Comparison of ENCODE assay signal across 1 cellular context in the genomic region with DNA sequence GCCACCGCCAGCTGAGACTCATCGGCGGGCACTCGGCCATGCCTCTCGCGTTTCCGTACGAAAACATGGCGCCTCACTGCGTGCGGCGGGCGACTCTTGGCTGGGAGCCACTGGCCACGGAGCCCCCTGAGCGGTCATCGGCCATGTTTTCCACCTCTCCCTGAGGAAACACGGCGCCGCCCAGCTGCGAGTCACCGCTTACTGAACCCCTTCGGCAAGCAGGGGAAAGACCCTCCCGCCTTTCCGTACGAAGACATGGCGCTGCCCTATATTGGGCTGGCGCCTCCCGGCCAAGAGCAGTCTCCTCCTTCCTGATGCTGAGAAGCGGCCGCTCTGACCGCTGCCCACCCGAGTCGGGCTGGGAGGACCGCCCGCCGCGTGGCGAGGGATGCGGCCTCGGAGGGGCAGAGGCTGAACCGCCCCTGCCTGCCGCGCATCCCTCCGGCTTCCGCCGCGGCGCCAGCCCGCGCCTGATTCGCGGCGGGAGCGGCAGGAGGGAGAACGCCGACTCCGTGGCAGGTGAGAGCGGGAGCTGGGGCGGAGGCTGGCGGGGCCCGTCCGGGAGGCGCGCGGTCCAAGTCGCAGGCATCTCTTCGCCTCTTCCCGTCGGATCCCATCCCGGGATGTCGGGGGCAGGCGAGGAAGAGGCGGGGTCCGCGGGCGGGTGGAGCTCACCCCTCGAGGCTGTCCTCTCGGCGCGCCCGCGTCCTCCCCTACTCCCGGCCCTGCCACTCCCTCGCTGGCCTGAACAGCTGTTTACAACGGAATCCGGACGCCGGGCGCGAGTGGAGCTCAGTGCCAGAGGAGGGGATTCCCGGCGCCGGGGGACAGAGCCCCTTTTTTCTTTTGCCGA.
A peak's percentile ranks its signal among the peaks of the same experiment; 100 is the strongest.
TF ChIP-seq lines count a peak whose summit lies in the region.

TCP11L1 (plus strand) TSS at position 299 of the 853 bp plus-strand sequence. CDS start 4,202 bp downstream, outside the sequence.

TF ChIP-seq in HepG2, 621 proteins besides CTCF, POLR2A, EP300 and RAD21 (continued from another document and continues in another):
- 0 out of 2 replicates have a peak, but pooled peaks have one; percentile 42 for TF ChIP-seq PATZ1 (CRISPR knock-in tag; IDR thresholded peaks at IDR 0.05)
- peak; percentile 66; the same call in 1 of the 2 replicates for TF ChIP-seq ZNF333 (CRISPR knock-in tag; IDR thresholded peaks at IDR 0.05; ENCODE audit: borderline replicate concordance)
- 0 out of 2 replicates have a peak, but pooled peaks have one; percentile 15 for TF ChIP-seq KMT2A (CRISPR knock-in tag; IDR thresholded peaks at IDR 0.05)
- TF ChIP-seq ZNF556 (CRISPR knock-in tag; IDR thresholded peaks at IDR 0.05; ENCODE audit: borderline replicate concordance), result peak; percentile 83; the same call in 1 of the 2 replicates
- 0 out of 2 replicates have a peak, but pooled peaks have one; percentile 37 for TF ChIP-seq ZFP82 (CRISPR knock-in tag; IDR thresholded peaks at IDR 0.05; ENCODE audit: borderline replicate concordance)
- no peak for TF ChIP-seq CCAR2 (optimal IDR thresholded peaks at IDR 0.05; ENCODE audit: low read depth, low read length)
- TF ChIP-seq SNAPC2 (CRISPR knock-in tag; IDR thresholded peaks at IDR 0.05), result peak; percentile 60; the same call in 1 of the 2 replicates
- TF ChIP-seq MXI1 (IDR thresholded peaks at IDR 0.05; ENCODE audit: borderline replicate concordance, low read depth, low read length), result peak; percentile 61; the same call in 1 of the 3 replicates
- TF ChIP-seq SRY (CRISPR knock-in tag; IDR thresholded peaks at IDR 0.05), result no peak
- no peak for TF ChIP-seq PCBP1 (IDR thresholded peaks at IDR 0.05; ENCODE audit: borderline replicate concordance, low read depth, low read length)
- TF ChIP-seq NFKB2 (CRISPR knock-in tag; IDR thresholded peaks at IDR 0.05; ENCODE audit: borderline replicate concordance), result peak; percentile 69; the same call in 1 of the 2 replicates
- no peak for TF ChIP-seq MEIS1 (CRISPR knock-in tag; IDR thresholded peaks at IDR 0.05; ENCODE audit: borderline replicate concordance)
- 0 out of 2 replicates have a peak, but pooled peaks have one; percentile 67 for TF ChIP-seq BATF2 (CRISPR knock-in tag; IDR thresholded peaks at IDR 0.05)
- no peak for TF ChIP-seq ATRX (CRISPR knock-in tag; IDR thresholded peaks at IDR 0.05; ENCODE audit: borderline replicate concordance)
- TF ChIP-seq, protein P1, sequence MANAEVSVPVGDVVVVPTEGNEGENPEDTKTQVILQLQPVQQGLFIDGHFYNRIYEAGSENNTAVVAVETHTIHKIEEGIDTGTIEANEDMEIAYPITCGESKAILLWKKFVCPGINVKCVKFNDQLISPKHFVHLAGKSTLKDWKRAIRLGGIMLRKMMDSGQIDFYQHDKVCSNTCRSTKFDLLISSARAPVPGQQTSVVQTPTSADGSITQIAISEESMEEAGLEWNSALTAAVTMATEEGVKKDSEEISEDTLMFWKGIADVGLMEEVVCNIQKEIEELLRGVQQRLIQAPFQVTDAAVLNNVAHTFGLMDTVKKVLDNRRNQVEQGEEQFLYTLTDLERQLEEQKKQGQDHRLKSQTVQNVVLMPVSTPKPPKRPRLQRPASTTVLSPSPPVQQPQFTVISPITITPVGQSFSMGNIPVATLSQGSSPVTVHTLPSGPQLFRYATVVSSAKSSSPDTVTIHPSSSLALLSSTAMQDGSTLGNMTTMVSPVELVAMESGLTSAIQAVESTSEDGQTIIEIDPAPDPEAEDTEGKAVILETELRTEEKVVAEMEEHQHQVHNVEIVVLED (CRISPR knock-in tag; IDR thresholded peaks at IDR 0.05; ENCODE audit: borderline replicate concordance), result peak; percentile 87
- TF ChIP-seq, protein P2, sequence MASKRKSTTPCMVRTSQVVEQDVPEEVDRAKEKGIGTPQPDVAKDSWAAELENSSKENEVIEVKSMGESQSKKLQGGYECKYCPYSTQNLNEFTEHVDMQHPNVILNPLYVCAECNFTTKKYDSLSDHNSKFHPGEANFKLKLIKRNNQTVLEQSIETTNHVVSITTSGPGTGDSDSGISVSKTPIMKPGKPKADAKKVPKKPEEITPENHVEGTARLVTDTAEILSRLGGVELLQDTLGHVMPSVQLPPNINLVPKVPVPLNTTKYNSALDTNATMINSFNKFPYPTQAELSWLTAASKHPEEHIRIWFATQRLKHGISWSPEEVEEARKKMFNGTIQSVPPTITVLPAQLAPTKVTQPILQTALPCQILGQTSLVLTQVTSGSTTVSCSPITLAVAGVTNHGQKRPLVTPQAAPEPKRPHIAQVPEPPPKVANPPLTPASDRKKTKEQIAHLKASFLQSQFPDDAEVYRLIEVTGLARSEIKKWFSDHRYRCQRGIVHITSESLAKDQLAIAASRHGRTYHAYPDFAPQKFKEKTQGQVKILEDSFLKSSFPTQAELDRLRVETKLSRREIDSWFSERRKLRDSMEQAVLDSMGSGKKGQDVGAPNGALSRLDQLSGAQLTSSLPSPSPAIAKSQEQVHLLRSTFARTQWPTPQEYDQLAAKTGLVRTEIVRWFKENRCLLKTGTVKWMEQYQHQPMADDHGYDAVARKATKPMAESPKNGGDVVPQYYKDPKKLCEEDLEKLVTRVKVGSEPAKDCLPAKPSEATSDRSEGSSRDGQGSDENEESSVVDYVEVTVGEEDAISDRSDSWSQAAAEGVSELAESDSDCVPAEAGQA (IDR thresholded peaks at IDR 0.05; ENCODE audit: low read depth), result peak; percentile 90
- TF ChIP-seq, protein P2 (CRISPR knock-in tag; IDR thresholded peaks at IDR 0.05; ENCODE audit: borderline replicate concordance), result no peak; the same call in 1 of the 2 replicates
- 0 out of 2 replicates have a peak, but pooled peaks have one; percentile 6 for TF ChIP-seq ZNF33B (CRISPR knock-in tag; IDR thresholded peaks at IDR 0.05)
- TF ChIP-seq NFE2L1 (CRISPR knock-in tag; IDR thresholded peaks at IDR 0.05; ENCODE audit: borderline replicate concordance), result no peak
- TF ChIP-seq DNMT1 (CRISPR knock-in tag; IDR thresholded peaks at IDR 0.05), result peak; percentile 71; the same call in 1 of the 2 replicates
- peak; percentile 16; the same call in 1 of the 2 replicates for TF ChIP-seq SP140L (CRISPR knock-in tag; IDR thresholded peaks at IDR 0.05; ENCODE audit: borderline replicate concordance)
- TF ChIP-seq ARHGAP35 (CRISPR knock-in tag; IDR thresholded peaks at IDR 0.05; ENCODE audit: borderline replicate concordance), result peak; percentile 72; the same call in 1 of the 2 replicates
- peak; percentile 51; the same call in 1 of the 2 replicates for TF ChIP-seq ZNF225 (CRISPR knock-in tag; IDR thresholded peaks at IDR 0.05)
- TF ChIP-seq ZNF724P (CRISPR knock-in tag; IDR thresholded peaks at IDR 0.05; ENCODE audit: borderline replicate concordance), result no peak
- TF ChIP-seq ZFP36L1 (CRISPR knock-in tag; IDR thresholded peaks at IDR 0.05), result peak; percentile 86
- peak; percentile 76 for TF ChIP-seq RXRA (CRISPR knock-in tag; IDR thresholded peaks at IDR 0.05)
- peak; percentile 96 for TF ChIP-seq SAFB2 (CRISPR knock-in tag; IDR thresholded peaks at IDR 0.05; ENCODE audit: borderline replicate concordance, low read depth)
- peak; percentile 96 for TF ChIP-seq ZNF563 (CRISPR knock-in tag; IDR thresholded peaks at IDR 0.05)
- peak; percentile 99 for TF ChIP-seq YY1 (IDR thresholded peaks at IDR 0.05; ENCODE audit: insufficient read depth, insufficient replicate concordance, low read depth, low read length)
- no peak; the same call in 1 of the 2 replicates for TF ChIP-seq GABPA (IDR thresholded peaks at IDR 0.05; ENCODE audit: low read depth, low read length)
- peak; percentile 73; the same call in 1 of the 2 replicates for TF ChIP-seq GABPA (CRISPR knock-in tag; IDR thresholded peaks at IDR 0.05; ENCODE audit: low read depth)
- TF ChIP-seq SIN3B (IDR thresholded peaks at IDR 0.05; ENCODE audit: low read length), result no peak
- peak in 1 of 2 experiments; percentile 71; a peak in 2 of 4 replicates for TF ChIP-seq KLF16 (CRISPR knock-in tag; IDR thresholded peaks at IDR 0.05)
- no peak; the same call in 1 of the 2 replicates for TF ChIP-seq GPN1 (CRISPR knock-in tag; IDR thresholded peaks at IDR 0.05; ENCODE audit: borderline replicate concordance)
- TF ChIP-seq DMAP1 (CRISPR knock-in tag; IDR thresholded peaks at IDR 0.05), result peak; percentile 73
- 0 out of 2 replicates have a peak, but pooled peaks have one; percentile 74 for TF ChIP-seq KAT7 (CRISPR knock-in tag; IDR thresholded peaks at IDR 0.05; ENCODE audit: borderline replicate concordance)
- TF ChIP-seq ZNF546 (CRISPR knock-in tag; conservative IDR thresholded peaks at IDR 0.05), result 0 out of 2 replicates have a peak, but pooled peaks have one; percentile 58
- TF ChIP-seq POGZ (CRISPR knock-in tag; IDR thresholded peaks at IDR 0.05), result peak; percentile 81; the same call in 1 of the 2 replicates
- TF ChIP-seq ZNF740 (CRISPR knock-in tag; IDR thresholded peaks at IDR 0.05), result no peak
- peak; percentile 76; the same call in 1 of the 2 replicates for TF ChIP-seq NR2C2 (CRISPR knock-in tag; IDR thresholded peaks at IDR 0.05; ENCODE audit: borderline replicate concordance)
- TF ChIP-seq TOPORS (CRISPR knock-in tag; IDR thresholded peaks at IDR 0.05), result peak; percentile 74; the same call in 1 of the 2 replicates
- TF ChIP-seq ZBTB2 (CRISPR knock-in tag; IDR thresholded peaks at IDR 0.05; ENCODE audit: low read depth), result peak; percentile 39; the same call in 1 of the 2 replicates
- peak; percentile 31 for TF ChIP-seq AGO1 (IDR thresholded peaks at IDR 0.05; ENCODE audit: low read depth, low read length, poor library complexity, severe bottlenecking)
- TF ChIP-seq ZNF616 (CRISPR knock-in tag; IDR thresholded peaks at IDR 0.05; ENCODE audit: low read depth), result 0 out of 2 replicates have a peak, but pooled peaks have one; percentile 41
- peak; percentile 88; the same call in 1 of the 2 replicates for TF ChIP-seq ZNF354B (CRISPR knock-in tag; IDR thresholded peaks at IDR 0.05)
- TF ChIP-seq ZNF430 (CRISPR knock-in tag; IDR thresholded peaks at IDR 0.05), result peak; percentile 17; the same call in 1 of the 2 replicates
- peak; percentile 35; the same call in 1 of the 2 replicates for TF ChIP-seq ZNF747 (CRISPR knock-in tag; IDR thresholded peaks at IDR 0.05; ENCODE audit: borderline replicate concordance)
- no peak for TF ChIP-seq PLSCR1 (CRISPR knock-in tag; IDR thresholded peaks at IDR 0.05; ENCODE audit: borderline replicate concordance)
